ENCODE assay signal across 8 cellular contexts in the genomic region with DNA sequence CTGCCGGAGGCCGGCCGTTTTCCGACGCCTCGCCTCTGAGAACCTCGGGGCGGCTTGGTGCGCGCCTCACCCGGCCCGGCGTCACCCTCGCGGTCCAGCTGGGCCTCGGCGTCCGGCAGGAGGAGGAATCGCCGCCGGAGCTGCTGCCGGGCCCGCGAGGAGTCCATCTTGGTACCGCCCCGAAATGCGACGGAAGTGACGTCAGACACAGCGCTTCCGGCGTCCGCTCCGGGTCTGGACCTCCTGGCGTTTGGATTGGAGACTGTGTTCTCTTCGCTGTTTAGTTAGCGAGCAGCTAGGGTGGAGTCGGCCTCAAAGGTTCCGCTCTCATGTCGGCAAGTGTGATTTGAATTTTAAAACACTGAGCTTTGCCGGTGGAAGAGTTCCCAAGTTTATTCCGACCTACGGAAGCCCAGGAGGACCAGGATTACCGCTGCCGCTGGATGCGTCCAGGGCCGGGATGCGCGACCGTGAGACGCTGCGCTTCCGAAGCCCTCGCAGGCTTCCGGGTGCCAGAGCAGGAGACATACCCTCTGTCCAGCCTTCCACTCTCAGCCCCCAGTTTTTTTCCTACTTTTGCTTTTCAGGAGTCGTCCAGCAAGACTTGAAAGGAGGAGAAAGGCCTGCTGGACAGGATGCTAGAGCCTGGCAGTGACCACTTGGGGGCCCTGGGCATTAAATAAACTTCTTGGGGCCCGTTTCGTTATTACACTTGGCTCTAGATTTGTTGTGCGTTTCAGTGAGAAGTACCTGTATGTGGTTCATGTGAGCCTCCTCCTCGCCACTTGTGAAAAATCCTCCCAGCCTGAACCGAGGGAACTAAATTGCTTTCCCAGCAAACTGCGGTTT. TPM values are rescaled to one million over a fixed set of nuclear protein-coding genes. Genes with fewer than 3 reads are reported as not detected.
DNase-seq lines count a peak whose midpoint lies in the region; FAIRE-seq and TF ChIP-seq lines count a peak whose summit lies in the region.

A gene with protein sequence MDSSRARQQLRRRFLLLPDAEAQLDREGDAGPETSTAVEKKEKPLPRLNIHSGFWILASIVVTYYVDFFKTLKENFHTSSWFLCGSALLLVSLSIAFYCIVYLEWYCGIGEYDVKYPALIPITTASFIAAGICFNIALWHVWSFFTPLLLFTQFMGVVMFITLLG (minus strand): TSS at position 188 of the 849 bp plus-strand sequence. CDS start 21 bp downstream, at position 167.

- intact Hi-C loops in stomach (cut with DNase I; ENCODE audit: low total_unique reads), result no loop called here

- H3F3A ChIP-seq in Loucy (ENCODE audit: low read depth), result no peaks in the 10 kb centered on the region
- H3F3A ChIP-seq in neural cell (ENCODE audit: insufficient read depth, low read length, poor library complexity, severe bottlenecking), result no peaks in the 10 kb centered on the region

- TF ChIP-seq CTCF in Loucy (conservative IDR thresholded peaks at IDR 0.05; ENCODE audit: low read length) (peak; percentile 26; the same call in 1 of the 2 replicates), neural cell (IDR thresholded peaks at IDR 0.05; ENCODE audit: poor library complexity, severe bottlenecking) (peak; percentile 46), stomach (IDR thresholded peaks at IDR 0.05) (peak in 2 of 7 experiments; percentile 16 to 37)

- peak; percentile 77 for DNase-seq in H54 (ENCODE audit: insufficient read length, low spot score)
- DNase-seq in SIG-M5 (lab: John Stamatoyannopoulos, UW), result peak; percentile 49
- DNase-seq in activated gamma-delta T cell (lab: John Stamatoyannopoulos, UW), result peak; percentile 73
- peak; percentile 81 for DNase-seq in fibroblast of the conjunctiva (ENCODE audit: low read depth)
- peak; percentile 94 for DNase-seq in stomach

- peak; percentile 89 for TF ChIP-seq POLR2A in H54 (IDR thresholded peaks at IDR 0.05; ENCODE audit: low read depth, low read length)
- TF ChIP-seq POLR2A in stomach (IDR thresholded peaks at IDR 0.05), result peak in 1 of 4 donors; percentile 43

- H3K4me3 ChIP-seq in Loucy (ENCODE audit: low read length, poor library complexity, severe bottlenecking) (peak within 1 kb of the TSS; percentile 94), neural cell (ENCODE audit: low read length) (peak within 1 kb of the TSS; percentile 90), stomach (peak within 1 kb of the TSS; percentile 69 to 83 (median 80))

- no peaks in the 10 kb centered on the region for H3K9me2 ChIP-seq in Loucy (replicated peaks; ENCODE audit: low read depth, low read length)
- no peaks in the 10 kb centered on the region for H3K9me2 ChIP-seq in neural cell (ENCODE audit: insufficient read depth, low read length)

- no peak for FAIRE-seq in H54 (lab: Jason Lieb, UNC)

- peak; percentile 31 for TF ChIP-seq RAD21 in neural cell (conservative IDR thresholded peaks at IDR 0.05)

- H2AFZ ChIP-seq in Loucy (ENCODE audit: low read length), result peak within 1 kb of the TSS; percentile 92
- peak within 1 kb of the TSS; percentile 92 for H2AFZ ChIP-seq in neural cell (ENCODE audit: low read depth, low read length)

- H3K27ac ChIP-seq in neural cell (ENCODE audit: low read length) (peak within 1 kb of the TSS; percentile 89), stomach (peak within 1 kb of the TSS; percentile 88 to 99 (median 95))

- H3K36me3 ChIP-seq in ES-I3 (ENCODE audit: insufficient read depth, low read length) (peaks cover 4% of the 10 kb centered on the region; the same call in 1 of the 2 replicates), Loucy (ENCODE audit: insufficient read depth, low read length) (no peaks in the 10 kb centered on the region; the same call in 1 of the 2 replicates), neural cell (ENCODE audit: insufficient read depth, low read length) (no peaks in the 10 kb centered on the region), stomach (peaks cover 20 to 28% (median 25%) of the 10 kb centered on the region in 4 donors)

- 0 to 2% (median 1%) methylated on average over 43 to 62 of the region's 62 CpGs for WGBS in stomach, 5 donors

- H3K79me2 ChIP-seq in Loucy (ENCODE audit: insufficient read depth, low read length), result peaks cover 31% of the 10 kb centered on the region
- peaks cover 11% of the 10 kb centered on the region for H3K79me2 ChIP-seq in neural cell (replicated peaks; ENCODE audit: insufficient read depth, low read length)

- H4K20me1 ChIP-seq in Loucy (ENCODE audit: insufficient read depth, low read length, poor library complexity, severe bottlenecking) (no peaks in the 10 kb centered on the region), neural cell (ENCODE audit: insufficient read depth) (no peaks in the 10 kb centered on the region)

- peak within 1 kb of the TSS; percentile 85 for H3K9ac ChIP-seq in ES-I3 (ENCODE audit: low read depth, low read length)
- H3K9ac ChIP-seq in Loucy (ENCODE audit: low read depth, low read length, poor library complexity, severe bottlenecking), result peak within 1 kb of the TSS; percentile 95
- H3K9ac ChIP-seq in neural cell (ENCODE audit: low read length), result peak within 1 kb of the TSS; percentile 93

- TF ChIP-seq EP300 in neural cell (conservative IDR thresholded peaks at IDR 0.05; ENCODE audit: poor library complexity, severe bottlenecking) (peak; percentile 50), stomach (IDR thresholded peaks at IDR 0.05) (no peak)

- H3K4me2 ChIP-seq in Loucy (ENCODE audit: low read depth, low read length, poor library complexity, severe bottlenecking), result peak within 1 kb of the TSS; percentile 93
- H3K4me2 ChIP-seq in neural cell (ENCODE audit: low read length), result peak within 1 kb of the TSS; percentile 98

- no peaks in the 10 kb centered on the region for H3K27me3 ChIP-seq in Loucy (ENCODE audit: insufficient read depth, low read length, poor library complexity, severe bottlenecking)
- H3K27me3 ChIP-seq in neural cell (ENCODE audit: insufficient read depth, low read depth, low read length), result no peaks in the 10 kb centered on the region
- peaks cover 0 to 5% (median 0%) of the 10 kb centered on the region in 3 donors for H3K27me3 ChIP-seq in stomach

- H3K4me1 ChIP-seq in ES-I3 (ENCODE audit: insufficient read depth, low read length) (no peaks in the 10 kb centered on the region), Loucy (ENCODE audit: insufficient read depth, low read length, poor library complexity, severe bottlenecking) (peaks cover 21% of the 10 kb centered on the region), stomach (peaks cover 7 to 41% (median 27%) of the 10 kb centered on the region in 4 donors)

- H3K9me3 ChIP-seq in ES-I3 (ENCODE audit: control insufficient read depth, insufficient read depth, low read length) (no peaks in the 10 kb centered on the region), Loucy (ENCODE audit: insufficient read depth, low read depth, low read length) (no peaks in the 10 kb centered on the region), neural cell (ENCODE audit: low read length) (no peaks in the 10 kb centered on the region), stomach (no peaks in the 10 kb centered on the region)

TF ChIP-seq in neural cell, 6 proteins besides CTCF, POLR2A, EP300 and RAD21:
- TF ChIP-seq, protein P1, sequence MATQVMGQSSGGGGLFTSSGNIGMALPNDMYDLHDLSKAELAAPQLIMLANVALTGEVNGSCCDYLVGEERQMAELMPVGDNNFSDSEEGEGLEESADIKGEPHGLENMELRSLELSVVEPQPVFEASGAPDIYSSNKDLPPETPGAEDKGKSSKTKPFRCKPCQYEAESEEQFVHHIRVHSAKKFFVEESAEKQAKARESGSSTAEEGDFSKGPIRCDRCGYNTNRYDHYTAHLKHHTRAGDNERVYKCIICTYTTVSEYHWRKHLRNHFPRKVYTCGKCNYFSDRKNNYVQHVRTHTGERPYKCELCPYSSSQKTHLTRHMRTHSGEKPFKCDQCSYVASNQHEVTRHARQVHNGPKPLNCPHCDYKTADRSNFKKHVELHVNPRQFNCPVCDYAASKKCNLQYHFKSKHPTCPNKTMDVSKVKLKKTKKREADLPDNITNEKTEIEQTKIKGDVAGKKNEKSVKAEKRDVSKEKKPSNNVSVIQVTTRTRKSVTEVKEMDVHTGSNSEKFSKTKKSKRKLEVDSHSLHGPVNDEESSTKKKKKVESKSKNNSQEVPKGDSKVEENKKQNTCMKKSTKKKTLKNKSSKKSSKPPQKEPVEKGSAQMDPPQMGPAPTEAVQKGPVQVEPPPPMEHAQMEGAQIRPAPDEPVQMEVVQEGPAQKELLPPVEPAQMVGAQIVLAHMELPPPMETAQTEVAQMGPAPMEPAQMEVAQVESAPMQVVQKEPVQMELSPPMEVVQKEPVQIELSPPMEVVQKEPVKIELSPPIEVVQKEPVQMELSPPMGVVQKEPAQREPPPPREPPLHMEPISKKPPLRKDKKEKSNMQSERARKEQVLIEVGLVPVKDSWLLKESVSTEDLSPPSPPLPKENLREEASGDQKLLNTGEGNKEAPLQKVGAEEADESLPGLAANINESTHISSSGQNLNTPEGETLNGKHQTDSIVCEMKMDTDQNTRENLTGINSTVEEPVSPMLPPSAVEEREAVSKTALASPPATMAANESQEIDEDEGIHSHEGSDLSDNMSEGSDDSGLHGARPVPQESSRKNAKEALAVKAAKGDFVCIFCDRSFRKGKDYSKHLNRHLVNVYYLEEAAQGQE (IDR thresholded peaks at IDR 0.05; ENCODE audit: borderline replicate concordance), result peak; percentile 82
- TF ChIP-seq MXI1 (conservative IDR thresholded peaks at IDR 0.05; ENCODE audit: poor library complexity, severe bottlenecking) (peak; percentile 76), EZH2 (IDR thresholded peaks at IDR 0.05; ENCODE audit: borderline replicate concordance, insufficient read depth, low read length, poor library complexity, severe bottlenecking) (no peak), POLR2AphosphoS5 (IDR thresholded peaks at IDR 0.05) (peak; percentile 98), TAF1 (IDR thresholded peaks at IDR 0.05; ENCODE audit: low read depth) (peak; percentile 84)

RNA-seq across cellular contexts. Expression of the gene that starts here (rescaled TPM):
- polyA plus RNA-seq in neural cell, result 82.3 and 93.6 TPM in 2 replicates
- 44.9 and 47.0 TPM in 2 replicates for polyA minus RNA-seq in neural cell
- total RNA-seq in stomach, result 10 to 100 TPM in 3 of 5 donors, 1 to 10 TPM in 1, under 1 TPM in 1; 0.29 to 46.3 (median 19.0) TPM
- polyA plus RNA-seq in stomach, result 10 to 100 TPM; 14.9 to 18.5 (median 18.1) TPM

Comparison
In these comparisons a context has a peak if more than half of its experiments do, and no peak if none do; other contexts are left out.
1. Peak in every context shown above with its lines: DNase-seq, H3K4me3 ChIP-seq and H3K27ac ChIP-seq.